26 cellular contexts compared by ENCODE assay signal in the genomic region with DNA sequence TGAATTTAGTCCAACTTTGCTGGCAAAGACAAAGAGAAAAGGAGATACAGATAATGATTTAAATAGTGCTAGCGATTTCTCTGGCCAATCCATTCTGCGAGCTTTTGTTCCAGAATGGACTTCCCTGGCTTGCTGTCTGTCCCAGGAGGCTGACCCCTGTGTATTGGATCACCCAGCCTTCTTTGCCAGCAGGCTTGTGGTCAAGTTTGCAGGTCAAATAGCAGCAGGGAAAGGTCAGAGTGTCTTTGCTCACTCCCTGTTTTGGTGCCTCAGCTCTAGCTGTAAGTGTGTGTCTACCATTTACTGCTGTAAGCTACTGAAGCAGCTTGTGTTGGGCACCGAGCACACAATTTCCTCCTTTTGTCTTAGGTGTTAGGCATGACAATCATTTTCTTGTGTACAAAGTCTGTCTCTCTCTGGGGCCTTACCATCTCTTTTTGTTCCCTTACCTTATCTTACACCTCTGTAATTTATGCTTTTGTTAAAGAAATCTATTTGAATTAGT. TPM values are rescaled to one million over a fixed set of nuclear protein-coding genes. Genes with fewer than 3 reads are reported as not detected.
DNase-seq lines count a peak whose midpoint lies in the region; ATAC-seq and TF ChIP-seq lines count a peak whose summit lies in the region.
"Had no signal": no experiment of that assay in that cellular context is flagged by ENCODE, and none has a peak within 500 bp of the region (broad histone marks: within the 10 kb centered on the region; RNA-seq: fewer than 3 reads in every experiment).

No MANE protein-coding gene starts in this region.

- TF ChIP-seq POLR2A in gastrocnemius medialis (IDR thresholded peaks at IDR 0.05) = no peak

- peaks cover 42% of the 10 kb centered on the region for H3K9me3 Mint-ChIP-seq in GM23338

- H3K27ac Mint-ChIP-seq in GM23338 = no peak overlapping the region
- H3K27ac Mint-ChIP-seq: CD14-positive monocyte; CD8-positive, alpha-beta memory T cell had no signal

- H3K36me3 ChIP-seq in left ventricle myocardium inferior = no peaks in the 10 kb centered on the region
- no peaks in the 10 kb centered on the region for H3K36me3 ChIP-seq in gastrocnemius medialis
- no peaks in the 10 kb centered on the region for H3K36me3 ChIP-seq in Karpas-422 (ENCODE audit: insufficient read depth, low read length)
- no peaks in the 10 kb centered on the region for H3K36me3 ChIP-seq in GM23338 (ENCODE audit: insufficient read depth)
- H3K36me3 ChIP-seq: MG63 had no signal

- H3K9ac ChIP-seq in Karpas-422 (ENCODE audit: low read length) = no peak overlapping the region

- H3K27me3 Mint-ChIP-seq in GM23338 (ENCODE audit: insufficient read depth, low read depth, poor library complexity) = peaks cover 2% of the 10 kb centered on the region
- H3K27me3 Mint-ChIP-seq: CD8-positive, alpha-beta memory T cell had no signal

- 29% methylated on average over 3 of the region's 3 CpGs for WGBS in right cardiac atrium

- H3K4me1 Mint-ChIP-seq in GM23338 = peaks cover 8% of the 10 kb centered on the region
- H3K4me1 Mint-ChIP-seq: CD14-positive monocyte; CD8-positive, alpha-beta memory T cell had no signal

- intact Hi-C loops in right cardiac atrium (cut with DNase I) (no loop called here), left ventricle myocardium inferior (cut with micrococcal nuclease) (no loop called here), gastrocnemius medialis (cut with DNase I; ENCODE audit: low total_unique reads) (no loop called here)

- H4K20me1 ChIP-seq in Karpas-422 (ENCODE audit: insufficient read depth, low read depth, low read length) = no peaks in the 10 kb centered on the region
- no peaks in the 10 kb centered on the region for H4K20me1 ChIP-seq in GM23338 (replicated peaks; ENCODE audit: insufficient read depth)

- H3K9me3 ChIP-seq in right cardiac atrium (ENCODE audit: control insufficient read depth, low read length) = no peaks in the 10 kb centered on the region
- peaks cover 17% of the 10 kb centered on the region for H3K9me3 ChIP-seq in left ventricle myocardium inferior (replicated peaks)
- H3K9me3 ChIP-seq in gastrocnemius medialis = no peaks in the 10 kb centered on the region
- peaks cover 11% of the 10 kb centered on the region for H3K9me3 ChIP-seq in Karpas-422 (ENCODE audit: low read length)
- H3K9me3 ChIP-seq: MG63 had no signal

- DNase-seq in right cardiac atrium (peak; percentile 14 to 42 (median 35)), left ventricle myocardium inferior (no peak), OCI-M1 (lab: John Stamatoyannopoulos, UW) (peak; percentile 4), left lobe of liver (ENCODE audit: low spot score) (peak; percentile 78), gastrocnemius medialis (peak in 1 of 2 donors; percentile 43), Karpas-422 (no peak), GM23338 (ENCODE audit: low spot score) (no peak), NCI-H2227 (lab: John Stamatoyannopoulos, UW; ENCODE audit: unreplicated experiment) (no peak)
- DNase-seq: CD8-positive, alpha-beta memory T cell; DMS 273 treated with DMSO at 0.1 percent for 48 hours; DMS79; EL; GF-D8; MG63; NCI-H1105 treated with DMSO at 0.1 percent for 48 hours; NCI-H146; NCI-H1930; NCI-H2107; NCI-H446; NCI-H524 treated with DMSO at 0.1 percent for 48 hours; NCI-H82; RPMI8226; SHP77 treated with DMSO at 0.1 percent for 48 hours had no signal

- no peak overlapping the region for H3K4me3 Mint-ChIP-seq in GM23338
- H3K4me3 Mint-ChIP-seq: CD14-positive monocyte; CD8-positive, alpha-beta memory T cell had no signal

- H3K4me2 ChIP-seq in Karpas-422 (ENCODE audit: low read depth, low read length, poor library complexity, severe bottlenecking) (no peak overlapping the region), GM23338 (no peak overlapping the region)

- in situ Hi-C loops in gastrocnemius medialis (cut with MboI; ENCODE audit: low sequenced_read_pairs in 4 of 4) = no loop called here

- H3K4me3 ChIP-seq in right cardiac atrium (ENCODE audit: low read length) (no peak overlapping the region), left ventricle myocardium inferior (no peak overlapping the region), gastrocnemius medialis (peak overlapping the region in 1 of 4 donors; percentile 10), Karpas-422 (ENCODE audit: low read length) (no peak overlapping the region), GM23338 (no peak overlapping the region)
- H3K4me3 ChIP-seq: K562, MG63 had no signal

- H3K9me2 ChIP-seq in Karpas-422 (replicated peaks; ENCODE audit: insufficient read depth, low read length) (no peaks in the 10 kb centered on the region), GM23338 (ENCODE audit: insufficient read depth) (no peaks in the 10 kb centered on the region)

- H3K27me3 ChIP-seq in right cardiac atrium (ENCODE audit: control insufficient read depth, insufficient read depth) (no peaks in the 10 kb centered on the region), left ventricle myocardium inferior (ENCODE audit: low read depth) (no peaks in the 10 kb centered on the region), gastrocnemius medialis (no peaks in the 10 kb centered on the region), Karpas-422 (ENCODE audit: low read length) (no peaks in the 10 kb centered on the region), GM23338 (ENCODE audit: insufficient read depth) (no peaks in the 10 kb centered on the region)
- H3K27me3 ChIP-seq: MG63 had no signal

- no peaks in the 10 kb centered on the region; the same call in 2 of the 3 replicates for H3K36me3 Mint-ChIP-seq in GM23338 (ENCODE audit: low read depth)
- H3K36me3 Mint-ChIP-seq: CD14-positive monocyte; CD8-positive, alpha-beta memory T cell had no signal

- ATAC-seq in right cardiac atrium (peak; percentile 64 to 92), left lobe of liver (peak; percentile 100), gastrocnemius medialis (peak; percentile 19 to 90), GM23338 (no peak)
- ATAC-seq: K562 had no signal

- H3K27ac ChIP-seq in right cardiac atrium (ENCODE audit: low read length) = no peak overlapping the region
- no peak overlapping the region for H3K27ac ChIP-seq in left ventricle myocardium inferior (replicated peaks)
- peak overlapping the region in 3 of 4 donors; percentile 1 to 70 (median 41) for H3K27ac ChIP-seq in gastrocnemius medialis
- no peak overlapping the region for H3K27ac ChIP-seq in Karpas-422 (ENCODE audit: low read length)
- H3K27ac ChIP-seq in GM23338 (ENCODE audit: low read depth) = no peak overlapping the region

- H3K4me1 ChIP-seq in right cardiac atrium (ENCODE audit: control insufficient read depth, insufficient read depth, low read length) (no peaks in the 10 kb centered on the region), left ventricle myocardium inferior (no peaks in the 10 kb centered on the region), gastrocnemius medialis (peaks cover 0 to 13% of the 10 kb centered on the region in 2 donors), Karpas-422 (ENCODE audit: low read length) (no peaks in the 10 kb centered on the region), GM23338 (ENCODE audit: insufficient read depth) (no peaks in the 10 kb centered on the region)

- H3F3A ChIP-seq in GM23338 (replicated peaks; ENCODE audit: low read depth) = no peaks in the 10 kb centered on the region

- no peak overlapping the region for H2AFZ ChIP-seq in Karpas-422 (ENCODE audit: low read length)
- H2AFZ ChIP-seq in GM23338 = no peak overlapping the region

- TF ChIP-seq CTCF in left ventricle myocardium inferior (IDR thresholded peaks at IDR 0.05; ENCODE audit: borderline replicate concordance) = no peak
- no peak for TF ChIP-seq CTCF in gastrocnemius medialis (IDR thresholded peaks at IDR 0.05 in 4 of 5, conservative IDR thresholded peaks at IDR 0.05 in 1 of 5)
- no peak for TF ChIP-seq CTCF in GM23338 (conservative IDR thresholded peaks at IDR 0.05; ENCODE audit: low read depth in 2 of 2)

- H3K79me2 ChIP-seq in Karpas-422 (ENCODE audit: low read length) (no peaks in the 10 kb centered on the region), GM23338 (replicated peaks; ENCODE audit: insufficient read depth) (no peaks in the 10 kb centered on the region)

TF ChIP-seq in GM23338, 12 proteins besides CTCF, POLR2A, EP300 and RAD21 (continues in another document):
- TF ChIP-seq EZH2phosphoT487 (IDR thresholded peaks at IDR 0.05; ENCODE audit: unreplicated experiment) (no peak), ZNF114 (CRISPR knock-in tag; IDR thresholded peaks at IDR 0.05) (no peak)
- TF ChIP-seq, protein P1, sequence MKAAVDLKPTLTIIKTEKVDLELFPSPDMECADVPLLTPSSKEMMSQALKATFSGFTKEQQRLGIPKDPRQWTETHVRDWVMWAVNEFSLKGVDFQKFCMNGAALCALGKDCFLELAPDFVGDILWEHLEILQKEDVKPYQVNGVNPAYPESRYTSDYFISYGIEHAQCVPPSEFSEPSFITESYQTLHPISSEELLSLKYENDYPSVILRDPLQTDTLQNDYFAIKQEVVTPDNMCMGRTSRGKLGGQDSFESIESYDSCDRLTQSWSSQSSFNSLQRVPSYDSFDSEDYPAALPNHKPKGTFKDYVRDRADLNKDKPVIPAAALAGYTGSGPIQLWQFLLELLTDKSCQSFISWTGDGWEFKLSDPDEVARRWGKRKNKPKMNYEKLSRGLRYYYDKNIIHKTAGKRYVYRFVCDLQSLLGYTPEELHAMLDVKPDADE (IDR thresholded peaks at IDR 0.05) = no peak

RNA-seq across cellular contexts. Expression of a gene that starts 55.8 kb away (rescaled TPM):
- total RNA-seq in right cardiac atrium = under 1 TPM; 0.11 to 0.57 (median 0.23) TPM
- polyA plus RNA-seq in right cardiac atrium = 0.05 TPM
- total RNA-seq in left ventricle myocardium inferior = 0.22 TPM
- total RNA-seq in left lobe of liver = not detected
- total RNA-seq in gastrocnemius medialis = 1 to 10 TPM; 2.5 to 6.6 (median 3.6) TPM
- not detected in 2 replicates for total RNA-seq in Karpas-422 (2014; rRNA removed; shearing (Covaris generic); ENCODE audit: low replicate concordance)
- 0.03 and 0.58 TPM in 2 replicates for total RNA-seq in GM23338 (2014; rRNA removed; shearing (Covaris generic))
- polyA plus RNA-seq in GM23338 (2016; fragmentation: Nextera tagmentation; extraction: Ambion mirVana) = 0.16 TPM in 1 of 2 replicates, not detected in the other
- total RNA-seq: CD8-positive, alpha-beta memory T cell; HT-29; K562 had no signal
- polyA plus RNA-seq: CD14-positive monocyte; CD8-positive, alpha-beta memory T cell; K562 had no signal

Comparison
In these comparisons a context has a peak if more than half of its experiments do, and no peak if none do; other contexts are left out.
1. DNase-seq: peak in right cardiac atrium (3 of 3), OCI-M1 (single experiment) and left lobe of liver (single experiment); none in left ventricle myocardium inferior (single experiment), Karpas-422 (single experiment), GM23338 (single experiment) and NCI-H2227 (single experiment).
2. H3K27ac ChIP-seq: peak in gastrocnemius medialis (3 of 4); none in right cardiac atrium (single experiment), left ventricle myocardium inferior (single experiment), Karpas-422 (single experiment) and GM23338 (single experiment).